In the genomic region with DNA sequence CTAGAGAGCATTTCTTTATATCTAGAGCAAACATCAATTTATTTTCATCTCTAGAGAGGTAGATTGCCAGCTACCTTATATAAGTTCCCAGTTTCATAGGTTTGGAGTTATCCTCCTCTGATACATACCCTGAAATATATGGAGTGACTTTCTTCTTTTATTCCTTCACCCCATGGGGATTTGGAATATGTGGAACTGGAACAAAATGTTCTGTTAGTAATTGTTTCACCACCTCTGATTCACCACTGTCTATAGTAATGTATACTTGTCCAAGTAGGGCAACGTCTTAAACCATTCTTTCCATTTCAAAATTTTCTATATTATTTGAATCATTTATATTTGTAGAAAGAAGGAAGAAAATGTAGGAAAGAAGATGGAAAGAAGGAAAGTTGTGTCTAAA, we compare ENCODE assay signal across 25 cellular contexts.
"Had no signal": no experiment of that assay in that cellular context is flagged by ENCODE, and none has a peak within 500 bp of the region (broad histone marks: within the 10 kb centered on the region; RNA-seq: fewer than 3 reads in every experiment).

No MANE protein-coding gene starts in this region.

- H3K4me1 ChIP-seq: colonic mucosa, esophagus squamous epithelium, foreskin keratinocyte, gastroesophageal sphincter, heart left ventricle, left lung, neural progenitor cell, psoas muscle, sigmoid colon, tibial nerve, upper lobe of left lung had no signal

- H3K36me3 ChIP-seq: colonic mucosa, esophagus squamous epithelium, gastroesophageal sphincter, heart left ventricle, left lung, neural progenitor cell, ovary, sigmoid colon, thoracic aorta, tibial nerve, upper lobe of left lung had no signal

- H2AFZ ChIP-seq: hepatocyte, neural progenitor cell had no signal

- H3K79me2 ChIP-seq: hepatocyte had no signal

- ATAC-seq: foreskin keratinocyte; gastroesophageal sphincter; heart left ventricle; left cardiac atrium; left lung; naive thymus-derived CD4-positive, alpha-beta T cell; psoas muscle; right cardiac atrium; stimulated activated naive B cell treated with anti-CD40 and anti-IgM and Interleukin-4, amounts not matched to agents 10 μg/mL and 1 μg/mL and 100 μg/mL, for 72 hours had no signal

- H3K27ac ChIP-seq: colonic mucosa, esophagus squamous epithelium, foreskin keratinocyte, gastroesophageal sphincter, heart left ventricle, hepatocyte, left lung, neural progenitor cell, ovary, psoas muscle, sigmoid colon, thoracic aorta, tibial nerve, upper lobe of left lung had no signal

- H3K27me3 ChIP-seq: colonic mucosa, esophagus squamous epithelium, foreskin keratinocyte, gastroesophageal sphincter, heart left ventricle, hepatocyte, left lung, neural progenitor cell, ovary, sigmoid colon, tibial nerve, upper lobe of left lung had no signal

- DNase-seq: colonic mucosa; effector memory CD4-positive, alpha-beta T cell; erythroblast; esophagus squamous epithelium; foreskin keratinocyte; heart left ventricle; left cardiac atrium; left lung; mesenchymal stem cell; naive thymus-derived CD4-positive, alpha-beta T cell; ovary; posterior cingulate gyrus; psoas muscle; right cardiac atrium; sigmoid colon; small intestine; stimulated activated CD4-positive, alpha-beta T cell treated with anti-CD3 and anti-CD28 coated beads, Interleukin-15, amount 100 ng/mL, for 24 hours; stimulated activated CD4-positive, alpha-beta T cell treated with anti-CD3 and anti-CD28 coated beads, Interleukin-2, amount 100 ng/mL, for 48 hours; stimulated activated naive B cell treated with anti-CD40 and anti-IgM and Interleukin-4, amounts not matched to agents 10 μg/mL and 1 μg/mL and 100 μg/mL, for 72 hours; upper lobe of left lung had no signal

- H3K9me3 ChIP-seq: colonic mucosa, esophagus squamous epithelium, gastroesophageal sphincter, heart left ventricle, left lung, ovary, psoas muscle, sigmoid colon, thoracic aorta, tibial nerve, upper lobe of left lung had no signal

- H3K4me2 ChIP-seq: hepatocyte, neural progenitor cell had no signal

- H3K4me3 ChIP-seq: colonic mucosa, esophagus squamous epithelium, gastroesophageal sphincter, heart left ventricle, hepatocyte, left lung, neural progenitor cell, ovary, psoas muscle, sigmoid colon, thoracic aorta, tibial nerve, upper lobe of left lung had no signal
